ENCODE assay signal across 1 cellular context in the genomic region with DNA sequence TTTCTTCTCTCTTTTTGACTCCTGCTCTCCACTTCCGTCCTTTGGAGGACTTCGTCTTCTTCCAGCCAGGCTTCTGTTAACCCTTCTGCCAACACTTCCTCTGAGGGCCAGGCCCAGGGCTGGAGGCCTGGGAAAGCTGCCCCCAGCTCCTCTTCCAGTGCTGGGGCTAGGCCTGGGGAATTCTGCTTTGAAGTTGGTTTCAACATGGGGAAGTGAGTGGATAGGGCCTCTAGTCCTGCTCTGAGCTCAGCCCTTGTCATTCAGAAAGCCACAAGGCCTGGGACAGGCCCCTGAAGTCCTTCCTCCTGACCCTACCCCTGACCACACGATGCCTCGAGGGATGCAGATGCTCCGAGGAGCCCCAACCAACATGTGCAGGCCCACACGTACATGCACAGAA.
TF ChIP-seq lines count a peak whose summit lies in the region.

No MANE protein-coding gene starts in this region.

TF ChIP-seq in GM12878, 131 proteins besides CTCF, POLR2A, EP300 and RAD21 (continued from another document):
- TF ChIP-seq IKZF2 (IDR thresholded peaks at IDR 0.05) (peak in 1 of 2 experiments; percentile 40; a peak in 1 of 4 replicates), ATF7 (IDR thresholded peaks at IDR 0.05; ENCODE audit: low read depth) (no peak), NFXL1 (IDR thresholded peaks at IDR 0.05; ENCODE audit: borderline replicate concordance) (no peak), ZNF622 (IDR thresholded peaks at IDR 0.05) (no peak)
- TF ChIP-seq, protein P1, sequence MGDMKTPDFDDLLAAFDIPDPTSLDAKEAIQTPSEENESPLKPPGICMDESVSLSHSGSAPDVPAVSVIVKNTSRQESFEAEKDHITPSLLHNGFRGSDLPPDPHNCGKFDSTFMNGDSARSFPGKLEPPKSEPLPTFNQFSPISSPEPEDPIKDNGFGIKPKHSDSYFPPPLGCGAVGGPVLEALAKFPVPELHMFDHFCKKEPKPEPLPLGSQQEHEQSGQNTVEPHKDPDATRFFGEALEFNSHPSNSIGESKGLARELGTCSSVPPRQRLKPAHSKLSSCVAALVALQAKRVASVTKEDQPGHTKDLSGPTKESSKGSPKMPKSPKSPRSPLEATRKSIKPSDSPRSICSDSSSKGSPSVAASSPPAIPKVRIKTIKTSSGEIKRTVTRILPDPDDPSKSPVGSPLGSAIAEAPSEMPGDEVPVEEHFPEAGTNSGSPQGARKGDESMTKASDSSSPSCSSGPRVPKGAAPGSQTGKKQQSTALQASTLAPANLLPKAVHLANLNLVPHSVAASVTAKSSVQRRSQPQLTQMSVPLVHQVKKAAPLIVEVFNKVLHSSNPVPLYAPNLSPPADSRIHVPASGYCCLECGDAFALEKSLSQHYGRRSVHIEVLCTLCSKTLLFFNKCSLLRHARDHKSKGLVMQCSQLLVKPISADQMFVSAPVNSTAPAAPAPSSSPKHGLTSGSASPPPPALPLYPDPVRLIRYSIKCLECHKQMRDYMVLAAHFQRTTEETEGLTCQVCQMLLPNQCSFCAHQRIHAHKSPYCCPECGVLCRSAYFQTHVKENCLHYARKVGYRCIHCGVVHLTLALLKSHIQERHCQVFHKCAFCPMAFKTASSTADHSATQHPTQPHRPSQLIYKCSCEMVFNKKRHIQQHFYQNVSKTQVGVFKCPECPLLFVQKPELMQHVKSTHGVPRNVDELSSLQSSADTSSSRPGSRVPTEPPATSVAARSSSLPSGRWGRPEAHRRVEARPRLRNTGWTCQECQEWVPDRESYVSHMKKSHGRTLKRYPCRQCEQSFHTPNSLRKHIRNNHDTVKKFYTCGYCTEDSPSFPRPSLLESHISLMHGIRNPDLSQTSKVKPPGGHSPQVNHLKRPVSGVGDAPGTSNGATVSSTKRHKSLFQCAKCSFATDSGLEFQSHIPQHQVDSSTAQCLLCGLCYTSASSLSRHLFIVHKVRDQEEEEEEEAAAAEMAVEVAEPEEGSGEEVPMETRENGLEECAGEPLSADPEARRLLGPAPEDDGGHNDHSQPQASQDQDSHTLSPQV (IDR thresholded peaks at IDR 0.05) = peak; percentile 39; the same call in 1 of the 2 replicates
- TF ChIP-seq, protein P2, sequence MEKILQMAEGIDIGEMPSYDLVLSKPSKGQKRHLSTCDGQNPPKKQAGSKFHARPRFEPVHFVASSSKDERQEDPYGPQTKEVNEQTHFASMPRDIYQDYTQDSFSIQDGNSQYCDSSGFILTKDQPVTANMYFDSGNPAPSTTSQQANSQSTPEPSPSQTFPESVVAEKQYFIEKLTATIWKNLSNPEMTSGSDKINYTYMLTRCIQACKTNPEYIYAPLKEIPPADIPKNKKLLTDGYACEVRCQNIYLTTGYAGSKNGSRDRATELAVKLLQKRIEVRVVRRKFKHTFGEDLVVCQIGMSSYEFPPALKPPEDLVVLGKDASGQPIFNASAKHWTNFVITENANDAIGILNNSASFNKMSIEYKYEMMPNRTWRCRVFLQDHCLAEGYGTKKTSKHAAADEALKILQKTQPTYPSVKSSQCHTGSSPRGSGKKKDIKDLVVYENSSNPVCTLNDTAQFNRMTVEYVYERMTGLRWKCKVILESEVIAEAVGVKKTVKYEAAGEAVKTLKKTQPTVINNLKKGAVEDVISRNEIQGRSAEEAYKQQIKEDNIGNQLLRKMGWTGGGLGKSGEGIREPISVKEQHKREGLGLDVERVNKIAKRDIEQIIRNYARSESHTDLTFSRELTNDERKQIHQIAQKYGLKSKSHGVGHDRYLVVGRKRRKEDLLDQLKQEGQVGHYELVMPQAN (conservative IDR thresholded peaks at IDR 0.05) = no peak
- TF ChIP-seq, protein P3, sequence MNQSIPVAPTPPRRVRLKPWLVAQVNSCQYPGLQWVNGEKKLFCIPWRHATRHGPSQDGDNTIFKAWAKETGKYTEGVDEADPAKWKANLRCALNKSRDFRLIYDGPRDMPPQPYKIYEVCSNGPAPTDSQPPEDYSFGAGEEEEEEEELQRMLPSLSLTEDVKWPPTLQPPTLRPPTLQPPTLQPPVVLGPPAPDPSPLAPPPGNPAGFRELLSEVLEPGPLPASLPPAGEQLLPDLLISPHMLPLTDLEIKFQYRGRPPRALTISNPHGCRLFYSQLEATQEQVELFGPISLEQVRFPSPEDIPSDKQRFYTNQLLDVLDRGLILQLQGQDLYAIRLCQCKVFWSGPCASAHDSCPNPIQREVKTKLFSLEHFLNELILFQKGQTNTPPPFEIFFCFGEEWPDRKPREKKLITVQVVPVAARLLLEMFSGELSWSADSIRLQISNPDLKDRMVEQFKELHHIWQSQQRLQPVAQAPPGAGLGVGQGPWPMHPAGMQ (IDR thresholded peaks at IDR 0.05; ENCODE audit: borderline replicate concordance) = no peak
